In genomic region chr4:75172551-75172950, GRCh38 we compare ENCODE assay signal across 14 cellular contexts.
DNase-seq lines count a peak whose midpoint lies in the region; ATAC-seq lines count a peak whose summit lies in the region.
"Had no signal": no experiment of that assay in that cellular context is flagged by ENCODE, and none has a peak within 500 bp of the region (broad histone marks: within the 10 kb centered on the region; RNA-seq: fewer than 3 reads in every experiment).

No MANE protein-coding gene starts in this region.

- no peak overlapping the region for H3K27ac Mint-ChIP-seq in activated naive CD8-positive, alpha-beta T cell treated with anti-CD3 and anti-CD28 coated beads for 36 hours
- H3K27ac Mint-ChIP-seq: activated T-helper 17 cell treated with anti-CD3 and anti-CD28 coated beads, Interleukin-2, amount 50 U/mL, for 72 hours; brain had no signal

- no peaks in the 10 kb centered on the region for H3K36me3 Mint-ChIP-seq in activated naive CD8-positive, alpha-beta T cell treated with anti-CD3 and anti-CD28 coated beads for 36 hours
- H3K36me3 Mint-ChIP-seq: brain had no signal

- no peaks in the 10 kb centered on the region for H3K27me3 Mint-ChIP-seq in activated naive CD8-positive, alpha-beta T cell treated with anti-CD3 and anti-CD28 coated beads for 36 hours
- H3K27me3 Mint-ChIP-seq: activated T-helper 17 cell treated with anti-CD3 and anti-CD28 coated beads, Interleukin-2, amount 50 U/mL, for 72 hours; brain had no signal

- H3K4me3 Mint-ChIP-seq in activated naive CD8-positive, alpha-beta T cell treated with anti-CD3 and anti-CD28 coated beads for 36 hours, result no peak overlapping the region
- H3K4me3 Mint-ChIP-seq: activated T-helper 17 cell treated with anti-CD3 and anti-CD28 coated beads, Interleukin-2, amount 50 U/mL, for 72 hours; brain had no signal

- DNase-seq in activated naive CD8-positive, alpha-beta T cell treated with anti-CD3 and anti-CD28 coated beads for 36 hours, result no peak
- no peak for DNase-seq in NCI-H526 treated with DMSO at 0.1 percent for 48 hours (lab: John Stamatoyannopoulos, UW)
- DNase-seq in activated effector memory CD4-positive, alpha-beta T cell treated with anti-CD3 and anti-CD28 coated beads, Interleukin-2, amount 50 U/mL, for 16 hours, result no peak
- DNase-seq: activated CD4-positive, alpha-beta T cell treated with anti-CD3 and anti-CD28 coated beads for 1 hour; midbrain; NCI-H510A treated with DMSO at 0.1 percent for 48 hours; trophoblast cell had no signal

- no peaks in the 10 kb centered on the region for H3K9me3 Mint-ChIP-seq in activated naive CD8-positive, alpha-beta T cell treated with anti-CD3 and anti-CD28 coated beads for 36 hours

- no peaks in the 10 kb centered on the region for H3K4me1 Mint-ChIP-seq in activated naive CD8-positive, alpha-beta T cell treated with anti-CD3 and anti-CD28 coated beads for 36 hours
- H3K4me1 Mint-ChIP-seq: activated T-helper 17 cell treated with anti-CD3 and anti-CD28 coated beads, Interleukin-2, amount 50 U/mL, for 72 hours had no signal

- ATAC-seq in GM18517 (IDR thresholded peaks at IDR 0.05; ENCODE audit: unreplicated experiment) (peak; percentile 92), GM21360 (IDR thresholded peaks at IDR 0.05; ENCODE audit: unreplicated experiment) (peak; percentile 97), HG02938 (IDR thresholded peaks at IDR 0.05; ENCODE audit: unreplicated experiment) (peak; percentile 91), HG03571 (IDR thresholded peaks at IDR 0.05; ENCODE audit: unreplicated experiment) (peak; percentile 78), esophagus mucosa (no peak)
- ATAC-seq: activated T-helper 17 cell treated with anti-CD3 and anti-CD28 coated beads, Interleukin-2, amount 50 U/mL, for 72 hours had no signal
